Comparison of ENCODE assay signal across 8 cellular contexts in the genomic region with DNA sequence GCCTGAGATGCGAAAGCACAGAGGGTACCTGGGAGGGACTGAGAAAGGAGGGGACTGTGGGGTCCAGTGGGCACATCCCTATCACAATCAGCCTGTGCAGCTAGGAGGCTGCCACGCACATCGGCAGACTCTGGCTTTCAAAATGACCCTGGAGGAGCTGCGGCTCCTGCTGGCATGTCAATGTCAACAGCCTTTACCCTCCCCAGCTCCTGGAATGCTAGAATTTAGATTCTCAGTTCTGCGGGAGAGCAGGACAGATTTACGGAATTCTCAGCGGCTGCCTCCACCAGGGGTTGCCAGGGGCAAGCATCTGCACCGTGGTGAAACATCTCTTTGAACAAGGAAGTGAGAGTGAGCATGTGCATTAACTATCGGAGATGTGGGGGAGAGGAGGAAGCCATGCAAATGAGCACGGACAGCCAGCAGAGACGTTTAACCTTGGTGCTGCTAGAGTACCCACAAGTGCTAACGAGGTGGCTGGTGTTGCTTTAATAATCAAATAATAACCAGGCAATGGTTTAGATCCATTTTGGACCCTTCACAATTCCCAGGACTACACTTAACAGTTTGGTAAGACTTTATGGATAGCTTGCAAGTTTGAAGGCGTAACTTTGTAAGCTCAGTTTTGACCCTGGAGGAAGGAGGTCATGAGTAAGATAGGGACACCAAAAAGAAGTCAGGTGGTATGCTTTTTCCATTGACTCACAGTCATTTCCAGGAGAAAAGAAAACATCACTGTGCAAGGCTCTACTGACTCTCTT. TPM values are rescaled to one million over a fixed set of nuclear protein-coding genes. Genes with fewer than 3 reads are reported as not detected.
DNase-seq lines count a peak whose midpoint lies in the region; ATAC-seq and TF ChIP-seq lines count a peak whose summit lies in the region.

No MANE protein-coding gene starts in this region.

- peak overlapping the region; percentile 77 for H3K4me2 ChIP-seq in OCI-LY1 (ENCODE audit: low read length)

- peaks cover 49% of the 10 kb centered on the region for H3K4me1 ChIP-seq in OCI-LY1 (ENCODE audit: insufficient read depth, low read length, severe bottlenecking)

- H2AFZ ChIP-seq in OCI-LY1 (ENCODE audit: low read length): no peak overlapping the region

- TF ChIP-seq CTCF in OCI-LY1 (IDR thresholded peaks at IDR 0.05; ENCODE audit: low read length): peak; percentile 60

- no peaks in the 10 kb centered on the region for H4K20me1 ChIP-seq in OCI-LY1 (ENCODE audit: insufficient read depth, low read length)

- ATAC-seq in GM18502 (IDR thresholded peaks at IDR 0.05; ENCODE audit: poor library complexity, unreplicated experiment): peak; percentile 90
- peak; percentile 93 for ATAC-seq in HG02678 (IDR thresholded peaks at IDR 0.05; ENCODE audit: unreplicated experiment)

- no peaks in the 10 kb centered on the region for H3K27me3 ChIP-seq in OCI-LY1 (ENCODE audit: insufficient read depth, low read length)

- H3F3A ChIP-seq in OCI-LY1 (ENCODE audit: insufficient read depth, low read length): no peaks in the 10 kb centered on the region; the same call in 1 of the 2 replicates

- peaks cover 33% of the 10 kb centered on the region for H3K36me3 ChIP-seq in OCI-LY1 (ENCODE audit: insufficient read depth, low read length)

- H3K9me2 ChIP-seq in OCI-LY1 (ENCODE audit: low read depth, low read length): no peaks in the 10 kb centered on the region

- H3K9me3 ChIP-seq in OCI-LY1 (ENCODE audit: low read length): no peaks in the 10 kb centered on the region

- H3K27ac ChIP-seq in OCI-LY1 (ENCODE audit: low read depth, low read length, poor library complexity, severe bottlenecking): peak overlapping the region; percentile 95

- peak; percentile 58 for DNase-seq in activated naive CD4-positive, alpha-beta T cell treated with Interleukin-2 at 50 U/mL for 16 hours
- DNase-seq in inferior parietal cortex (ENCODE audit: extremely low spot score): peak; percentile 22
- peak; percentile 23 for DNase-seq in stimulated activated CD4-positive, alpha-beta T cell treated with anti-CD3 and anti-CD28 coated beads, Interleukin-2, amount 100 ng/mL, for 4 hours (ENCODE audit: low read depth)
- DNase-seq in H4 (ENCODE audit: low spot score): no peak
- DNase-seq in NCI-H1436 (lab: John Stamatoyannopoulos, UW): no peak

- H3K79me2 ChIP-seq in OCI-LY1 (ENCODE audit: insufficient read depth, low read length): peaks cover 20% of the 10 kb centered on the region

- H3K4me3 ChIP-seq in OCI-LY1 (ENCODE audit: low read depth, low read length, poor library complexity, severe bottlenecking): peak overlapping the region; percentile 52

- H3K9ac ChIP-seq in OCI-LY1 (ENCODE audit: low read length): peak overlapping the region; percentile 74

RNA-seq across cellular contexts. Expression of a gene that starts 54.1 kb away (rescaled TPM):
- 7.1 and 8.3 TPM in 2 replicates for total RNA-seq in H4 (2014; rRNA removed; shearing (Covaris generic))

Comparison
In these comparisons a context has a peak if more than half of its experiments do, and no peak if none do; other contexts are left out.
1. DNase-seq: peak in activated naive CD4-positive, alpha-beta T cell treated with Interleukin-2 at 50 U/mL for 16 hours (single experiment), inferior parietal cortex (single experiment) and stimulated activated CD4-positive, alpha-beta T cell treated with anti-CD3 and anti-CD28 coated beads, Interleukin-2, amount 100 ng/mL, for 4 hours (single experiment); none in H4 (single experiment) and NCI-H1436 (single experiment).